Comparison of ENCODE assay signal across 1 cellular context in the genomic region with DNA sequence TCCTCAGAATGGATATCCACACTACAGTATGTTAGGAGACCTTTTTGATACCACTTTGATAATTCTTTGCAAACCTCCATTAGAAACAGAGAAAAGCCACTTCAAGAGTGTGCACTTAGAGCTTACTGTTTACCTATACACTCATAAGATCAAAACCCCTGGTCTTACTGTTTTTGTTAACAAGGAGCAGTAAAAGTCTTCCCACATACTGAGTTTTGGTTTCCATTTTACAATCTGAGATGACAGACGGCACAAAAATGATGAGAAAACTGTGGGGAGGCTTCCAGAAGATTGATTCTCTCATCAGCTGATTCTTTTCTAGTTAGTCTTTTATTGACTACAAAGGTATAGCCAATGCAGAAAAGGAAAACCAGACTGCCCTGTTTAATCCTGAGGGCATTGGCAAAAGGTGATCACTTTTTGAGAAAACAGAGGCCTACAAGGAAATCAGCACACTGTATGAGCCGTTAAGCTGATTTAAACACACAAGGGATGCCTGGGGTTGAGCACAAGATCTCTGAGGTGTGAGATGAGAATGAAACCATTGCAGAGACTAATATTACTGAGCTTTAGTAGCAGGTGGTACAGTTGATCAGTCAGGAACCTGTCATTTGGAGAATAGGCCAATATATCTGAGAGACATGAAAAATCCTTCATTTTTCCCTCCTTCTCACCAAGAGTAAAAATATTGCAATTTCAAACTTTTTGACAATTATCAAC.
TF ChIP-seq lines count a peak whose summit lies in the region.

No MANE protein-coding gene starts in this region.

TF ChIP-seq in GM23338, 12 proteins besides CTCF, POLR2A, EP300 and RAD21 (continued from another document):
- TF ChIP-seq, protein P1, sequence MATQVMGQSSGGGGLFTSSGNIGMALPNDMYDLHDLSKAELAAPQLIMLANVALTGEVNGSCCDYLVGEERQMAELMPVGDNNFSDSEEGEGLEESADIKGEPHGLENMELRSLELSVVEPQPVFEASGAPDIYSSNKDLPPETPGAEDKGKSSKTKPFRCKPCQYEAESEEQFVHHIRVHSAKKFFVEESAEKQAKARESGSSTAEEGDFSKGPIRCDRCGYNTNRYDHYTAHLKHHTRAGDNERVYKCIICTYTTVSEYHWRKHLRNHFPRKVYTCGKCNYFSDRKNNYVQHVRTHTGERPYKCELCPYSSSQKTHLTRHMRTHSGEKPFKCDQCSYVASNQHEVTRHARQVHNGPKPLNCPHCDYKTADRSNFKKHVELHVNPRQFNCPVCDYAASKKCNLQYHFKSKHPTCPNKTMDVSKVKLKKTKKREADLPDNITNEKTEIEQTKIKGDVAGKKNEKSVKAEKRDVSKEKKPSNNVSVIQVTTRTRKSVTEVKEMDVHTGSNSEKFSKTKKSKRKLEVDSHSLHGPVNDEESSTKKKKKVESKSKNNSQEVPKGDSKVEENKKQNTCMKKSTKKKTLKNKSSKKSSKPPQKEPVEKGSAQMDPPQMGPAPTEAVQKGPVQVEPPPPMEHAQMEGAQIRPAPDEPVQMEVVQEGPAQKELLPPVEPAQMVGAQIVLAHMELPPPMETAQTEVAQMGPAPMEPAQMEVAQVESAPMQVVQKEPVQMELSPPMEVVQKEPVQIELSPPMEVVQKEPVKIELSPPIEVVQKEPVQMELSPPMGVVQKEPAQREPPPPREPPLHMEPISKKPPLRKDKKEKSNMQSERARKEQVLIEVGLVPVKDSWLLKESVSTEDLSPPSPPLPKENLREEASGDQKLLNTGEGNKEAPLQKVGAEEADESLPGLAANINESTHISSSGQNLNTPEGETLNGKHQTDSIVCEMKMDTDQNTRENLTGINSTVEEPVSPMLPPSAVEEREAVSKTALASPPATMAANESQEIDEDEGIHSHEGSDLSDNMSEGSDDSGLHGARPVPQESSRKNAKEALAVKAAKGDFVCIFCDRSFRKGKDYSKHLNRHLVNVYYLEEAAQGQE (IDR thresholded peaks at IDR 0.05; ENCODE audit: unreplicated experiment) = no peak
- TF ChIP-seq JUNB (IDR thresholded peaks at IDR 0.05; ENCODE audit: unreplicated experiment) (no peak), EZH2 (IDR thresholded peaks at IDR 0.05; ENCODE audit: low read depth, unreplicated experiment) (no peak)
- TF ChIP-seq, protein P2, sequence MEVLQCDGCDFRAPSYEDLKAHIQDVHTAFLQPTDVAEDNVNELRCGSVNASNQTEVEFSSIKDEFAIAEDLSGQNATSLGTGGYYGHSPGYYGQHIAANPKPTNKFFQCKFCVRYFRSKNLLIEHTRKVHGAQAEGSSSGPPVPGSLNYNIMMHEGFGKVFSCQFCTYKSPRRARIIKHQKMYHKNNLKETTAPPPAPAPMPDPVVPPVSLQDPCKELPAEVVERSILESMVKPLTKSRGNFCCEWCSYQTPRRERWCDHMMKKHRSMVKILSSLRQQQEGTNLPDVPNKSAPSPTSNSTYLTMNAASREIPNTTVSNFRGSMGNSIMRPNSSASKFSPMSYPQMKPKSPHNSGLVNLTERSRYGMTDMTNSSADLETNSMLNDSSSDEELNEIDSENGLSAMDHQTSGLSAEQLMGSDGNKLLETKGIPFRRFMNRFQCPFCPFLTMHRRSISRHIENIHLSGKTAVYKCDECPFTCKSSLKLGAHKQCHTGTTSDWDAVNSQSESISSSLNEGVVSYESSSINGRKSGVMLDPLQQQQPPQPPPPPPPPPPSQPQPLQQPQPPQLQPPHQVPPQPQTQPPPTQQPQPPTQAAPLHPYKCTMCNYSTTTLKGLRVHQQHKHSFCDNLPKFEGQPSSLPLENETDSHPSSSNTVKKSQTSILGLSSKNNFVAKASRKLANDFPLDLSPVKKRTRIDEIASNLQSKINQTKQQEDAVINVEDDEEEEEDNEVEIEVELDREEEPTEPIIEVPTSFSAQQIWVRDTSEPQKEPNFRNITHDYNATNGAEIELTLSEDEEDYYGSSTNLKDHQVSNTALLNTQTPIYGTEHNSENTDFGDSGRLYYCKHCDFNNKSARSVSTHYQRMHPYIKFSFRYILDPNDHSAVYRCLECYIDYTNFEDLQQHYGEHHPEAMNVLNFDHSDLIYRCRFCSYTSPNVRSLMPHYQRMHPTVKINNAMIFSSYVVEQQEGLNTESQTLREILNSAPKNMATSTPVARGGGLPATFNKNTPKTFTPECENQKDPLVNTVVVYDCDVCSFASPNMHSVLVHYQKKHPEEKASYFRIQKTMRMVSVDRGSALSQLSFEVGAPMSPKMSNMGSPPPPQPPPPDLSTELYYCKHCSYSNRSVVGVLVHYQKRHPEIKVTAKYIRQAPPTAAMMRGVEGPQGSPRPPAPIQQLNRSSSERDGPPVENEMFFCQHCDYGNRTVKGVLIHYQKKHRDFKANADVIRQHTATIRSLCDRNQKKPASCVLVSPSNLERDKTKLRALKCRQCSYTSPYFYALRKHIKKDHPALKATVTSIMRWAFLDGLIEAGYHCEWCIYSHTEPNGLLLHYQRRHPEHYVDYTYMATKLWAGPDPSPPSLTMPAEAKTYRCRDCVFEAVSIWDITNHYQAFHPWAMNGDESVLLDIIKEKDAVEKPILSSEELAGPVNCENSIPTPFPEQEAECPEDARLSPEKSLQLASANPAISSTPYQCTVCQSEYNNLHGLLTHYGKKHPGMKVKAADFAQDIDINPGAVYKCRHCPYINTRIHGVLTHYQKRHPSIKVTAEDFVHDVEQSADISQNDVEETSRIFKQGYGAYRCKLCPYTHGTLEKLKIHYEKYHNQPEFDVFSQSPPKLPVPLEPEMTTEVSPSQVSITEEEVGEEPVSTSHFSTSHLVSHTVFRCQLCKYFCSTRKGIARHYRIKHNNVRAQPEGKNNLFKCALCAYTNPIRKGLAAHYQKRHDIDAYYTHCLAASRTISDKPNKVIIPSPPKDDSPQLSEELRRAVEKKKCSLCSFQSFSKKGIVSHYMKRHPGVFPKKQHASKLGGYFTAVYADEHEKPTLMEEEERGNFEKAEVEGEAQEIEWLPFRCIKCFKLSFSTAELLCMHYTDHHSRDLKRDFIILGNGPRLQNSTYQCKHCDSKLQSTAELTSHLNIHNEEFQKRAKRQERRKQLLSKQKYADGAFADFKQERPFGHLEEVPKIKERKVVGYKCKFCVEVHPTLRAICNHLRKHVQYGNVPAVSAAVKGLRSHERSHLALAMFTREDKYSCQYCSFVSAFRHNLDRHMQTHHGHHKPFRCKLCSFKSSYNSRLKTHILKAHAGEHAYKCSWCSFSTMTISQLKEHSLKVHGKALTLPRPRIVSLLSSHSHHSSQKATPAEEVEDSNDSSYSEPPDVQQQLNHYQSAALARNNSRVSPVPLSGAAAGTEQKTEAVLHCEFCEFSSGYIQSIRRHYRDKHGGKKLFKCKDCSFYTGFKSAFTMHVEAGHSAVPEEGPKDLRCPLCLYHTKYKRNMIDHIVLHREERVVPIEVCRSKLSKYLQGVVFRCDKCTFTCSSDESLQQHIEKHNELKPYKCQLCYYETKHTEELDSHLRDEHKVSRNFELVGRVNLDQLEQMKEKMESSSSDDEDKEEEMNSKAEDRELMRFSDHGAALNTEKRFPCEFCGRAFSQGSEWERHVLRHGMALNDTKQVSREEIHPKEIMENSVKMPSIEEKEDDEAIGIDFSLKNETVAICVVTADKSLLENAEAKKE (CRISPR knock-in tag; IDR thresholded peaks at IDR 0.05) = no peak
